In the genomic region with DNA sequence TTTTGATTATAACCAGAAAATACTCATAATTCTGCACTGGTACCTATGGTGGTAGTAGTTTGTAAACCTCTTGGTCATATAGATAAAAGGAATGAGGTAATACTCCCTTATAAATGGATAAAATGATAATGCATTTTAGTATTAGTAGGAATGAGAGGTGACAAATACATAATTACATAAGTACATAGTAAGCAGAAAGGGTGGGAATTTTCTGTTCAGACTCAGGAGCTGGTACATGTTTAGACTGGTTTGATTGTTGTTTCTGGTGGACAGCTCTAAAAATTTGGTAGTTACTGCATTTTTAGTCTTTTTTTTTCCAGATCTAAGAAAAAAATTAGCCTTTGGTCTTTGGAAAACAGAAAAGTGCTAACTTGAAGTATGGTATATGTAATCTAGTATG, we compare ENCODE assay signal across 24 cellular contexts.
"Had no signal": no experiment of that assay in that cellular context is flagged by ENCODE, and none has a peak within 500 bp of the region (broad histone marks: within the 10 kb centered on the region; RNA-seq: fewer than 3 reads in every experiment).

No MANE protein-coding gene starts in this region.

- H3K36me3 ChIP-seq: SJSA1 had no signal

- H3K4me1 ChIP-seq: SJSA1 had no signal

- DNase-seq: Kasumi-1, MM.1S, NCI-H1092 treated with DMSO at 0.1 percent for 48 hours, NCI-H1436, NCI-H187, NCI-H2029, NCI-H2081 treated with DMSO at 0.1 percent for 48 hours, NCI-H2171, NCI-H226, NCI-H446, NCI-H510A, NCI-H524 treated with DMSO at 0.1 percent for 48 hours, NCI-H69, NCI-H774, Right ventricle myocardium superior, RPMI8226, SIG-M5 had no signal

- H3K4me3 ChIP-seq: K562, SJSA1, SK-N-MC had no signal

- H3K27me3 ChIP-seq: SJSA1 had no signal

- H3K9me3 ChIP-seq: SJSA1 had no signal

- H3K27ac ChIP-seq: HL-60, KMS-11, SJSA1, SK-N-MC had no signal

- ATAC-seq: K562 had no signal

- FAIRE-seq: HTR-8/SVneo, K562, RCC 7860 had no signal

- H3K9ac ChIP-seq: KMS-11 had no signal
